Comparison of ENCODE assay signal across 17 cellular contexts in genomic region chr1:243528459-243529120, GRCh38.
DNase-seq lines count a peak whose midpoint lies in the region; ATAC-seq and TF ChIP-seq lines count a peak whose summit lies in the region.
"Had no signal": no experiment of that assay in that cellular context is flagged by ENCODE, and none has a peak within 500 bp of the region (broad histone marks: within the 10 kb centered on the region; RNA-seq: fewer than 3 reads in every experiment).

No MANE protein-coding gene starts in this region.

- H3K4me1 Mint-ChIP-seq in CD4-positive, alpha-beta T cell (ENCODE audit: low read depth), result peaks cover 8% of the 10 kb centered on the region
- peaks cover 18% of the 10 kb centered on the region for H3K4me1 Mint-ChIP-seq in central memory CD8-positive, alpha-beta T cell
- peaks cover 8% of the 10 kb centered on the region for H3K4me1 Mint-ChIP-seq in T-helper 17 cell

- no peak for DNase-seq in CD4-positive, alpha-beta T cell
- peak; percentile 18 for DNase-seq in DMS 273 treated with DMSO at 0.1 percent for 48 hours (lab: John Stamatoyannopoulos, UW)
- no peak for DNase-seq in central memory CD8-positive, alpha-beta T cell (ENCODE audit: low spot score in 2 of 2)
- no peak for DNase-seq in stimulated activated CD4-positive, alpha-beta T cell treated with anti-CD3 and anti-CD28 coated beads, Interleukin-15, amount 100 ng/mL, for 24 hours
- DNase-seq in GM03348 (ENCODE audit: low spot score), result no peak
- no peak for DNase-seq in T-helper 17 cell
- DNase-seq: BE2C; Caco-2; CD8-positive, alpha-beta memory T cell; DMS153; DMS79 treated with DMSO at 0.1 percent for 48 hours; EL; GM23248; H9; KBM-7 had no signal

- H3K9me3 Mint-ChIP-seq in CD4-positive, alpha-beta T cell, result no peaks in the 10 kb centered on the region
- H3K9me3 Mint-ChIP-seq in central memory CD8-positive, alpha-beta T cell, result peaks cover 13% of the 10 kb centered on the region

- peaks cover 52% of the 10 kb centered on the region for H3K36me3 Mint-ChIP-seq in CD4-positive, alpha-beta T cell (ENCODE audit: low read depth)
- H3K36me3 Mint-ChIP-seq in central memory CD8-positive, alpha-beta T cell (ENCODE audit: insufficient read depth), result peaks cover 8% of the 10 kb centered on the region
- H3K36me3 Mint-ChIP-seq in T-helper 17 cell (ENCODE audit: low read depth), result peaks cover 1% of the 10 kb centered on the region

- intact Hi-C loops in CD4-positive, alpha-beta T cell (cut with DNase I, micrococcal nuclease), result no loop called here

- no peaks in the 10 kb centered on the region for H3K27me3 ChIP-seq in CD4-positive, alpha-beta T cell (ENCODE audit: control insufficient read depth, insufficient read depth, low read length)
- H3K27me3 ChIP-seq: BE2C had no signal

- H3K27me3 Mint-ChIP-seq in CD4-positive, alpha-beta T cell, result no peaks in the 10 kb centered on the region
- H3K27me3 Mint-ChIP-seq in central memory CD8-positive, alpha-beta T cell, result no peaks in the 10 kb centered on the region
- H3K27me3 Mint-ChIP-seq in T-helper 17 cell, result no peaks in the 10 kb centered on the region
- H3K27me3 Mint-ChIP-seq: CD8-positive, alpha-beta memory T cell had no signal

- POLR2A ChIA-PET in CD4-positive, alpha-beta T cell (lab: Charles Lee), result no interaction called here

- H3K4me3 Mint-ChIP-seq in CD4-positive, alpha-beta T cell, result no peak overlapping the region
- H3K4me3 Mint-ChIP-seq in central memory CD8-positive, alpha-beta T cell, result no peak overlapping the region
- H3K4me3 Mint-ChIP-seq in T-helper 17 cell, result no peak overlapping the region
- H3K4me3 Mint-ChIP-seq: CD8-positive, alpha-beta memory T cell; H9 had no signal

- no peak overlapping the region for H3K27ac ChIP-seq in CD4-positive, alpha-beta T cell (ENCODE audit: low read depth, low read length)
- H3K27ac ChIP-seq: C4-2B, GM23248 had no signal

- H3K9me3 ChIP-seq in CD4-positive, alpha-beta T cell (ENCODE audit: control insufficient read depth, low read length), result no peaks in the 10 kb centered on the region
- H3K9me3 ChIP-seq in T-helper 17 cell (ENCODE audit: control insufficient read depth, low read length, poor library complexity, severe bottlenecking), result no peaks in the 10 kb centered on the region
- H3K9me3 ChIP-seq: BE2C, Caco-2 had no signal

- ATAC-seq in CD4-positive, alpha-beta T cell (ENCODE audit: poor library complexity), result no peak
- ATAC-seq in HG02852 (IDR thresholded peaks at IDR 0.05; ENCODE audit: unreplicated experiment) (peak; percentile 64), T-helper 17 cell (no peak)
- ATAC-seq in central memory CD8-positive, alpha-beta T cell (replicated peaks; ENCODE audit: extremely low read depth, poor library complexity, severe bottlenecking), result no peak

- CTCF ChIA-PET in CD4-positive, alpha-beta T cell (lab: Charles Lee), result no interaction called here

- no peak for TF ChIP-seq CTCF in CD4-positive, alpha-beta T cell (IDR thresholded peaks at IDR 0.05)

- H3K27ac Mint-ChIP-seq in CD4-positive, alpha-beta T cell, result peak overlapping the region; percentile 32
- peak overlapping the region; percentile 69 for H3K27ac Mint-ChIP-seq in central memory CD8-positive, alpha-beta T cell (ENCODE audit: low read depth)
- no peak overlapping the region for H3K27ac Mint-ChIP-seq in T-helper 17 cell
- H3K27ac Mint-ChIP-seq: H9 had no signal
